Comparison of ENCODE assay signal across 15 cellular contexts in genomic region chr5:113038714-113039113, GRCh38.
DNase-seq lines count a peak whose midpoint lies in the region; ATAC-seq, FAIRE-seq and TF ChIP-seq lines count a peak whose summit lies in the region.
"Had no signal": no experiment of that assay in that cellular context is flagged by ENCODE, and none has a peak within 500 bp of the region (broad histone marks: within the 10 kb centered on the region; RNA-seq: fewer than 3 reads in every experiment).

No MANE protein-coding gene starts in this region.

- no peak for ATAC-seq in stimulated activated memory B cell treated with anti-CD40 and anti-IgM and Interleukin-4, amounts not matched to agents 10 μg/mL and 1 μg/mL and 100 μg/mL, for 72 hours
- no peak for ATAC-seq in HG03457 (IDR thresholded peaks at IDR 0.05; ENCODE audit: unreplicated experiment)
- ATAC-seq: right cardiac atrium, T-helper 17 cell had no signal

- H4K20me1 ChIP-seq in astrocyte (ENCODE audit: insufficient read depth, low read length): no peaks in the 10 kb centered on the region
- H4K20me1 ChIP-seq: BLaER1 had no signal

- no peak for FAIRE-seq in astrocyte (lab: Jason Lieb, UNC)

- no peaks in the 10 kb centered on the region for H3K9me3 Mint-ChIP-seq in astrocyte (ENCODE audit: unreplicated experiment)
- no peaks in the 10 kb centered on the region for H3K9me3 Mint-ChIP-seq in stimulated activated memory B cell treated with anti-CD40 and anti-IgM and Interleukin-4, amounts not matched to agents 10 μg/mL and 1 μg/mL and 100 μg/mL, for 72 hours
- H3K9me3 Mint-ChIP-seq: activated naive CD8-positive, alpha-beta T cell treated with anti-CD3 and anti-CD28 coated beads, Interleukin-2, amount 10 ng/mL, durations not matched to agents 7 days and 5 days had no signal

- no peaks in the 10 kb centered on the region for H3K36me3 ChIP-seq in astrocyte (ENCODE audit: insufficient read depth, low read length)
- no peaks in the 10 kb centered on the region for H3K36me3 ChIP-seq in colonic mucosa
- H3K36me3 ChIP-seq: BLaER1, thoracic aorta had no signal

- DNase-seq in AG09319 (ENCODE audit: extremely low read depth, low read depth): no peak
- peak; percentile 15 for DNase-seq in LoVo (ENCODE audit: low spot score)
- peak; percentile 68 for DNase-seq in astrocyte (ENCODE audit: low read depth)
- DNase-seq in iPS-NIHi11 (ENCODE audit: low spot score): peak; percentile 29
- no peak for DNase-seq in activated CD4-positive, alpha-beta T cell treated with anti-CD3 and anti-CD28 coated beads for 48 hours
- no peak for DNase-seq in colonic mucosa
- DNase-seq: activated naive CD8-positive, alpha-beta T cell treated with anti-CD3 and anti-CD28 coated beads, Interleukin-2, amount 10 ng/mL, durations not matched to agents 7 days and 5 days; effector CD8-positive, alpha-beta T cell; NK-92 treated with Interleukin-12 subunit alpha and Interleukin-12 subunit beta, amount 100 ng/mL, for 24 hours; T-helper 17 cell had no signal

- H3K4me1 ChIP-seq in astrocyte (ENCODE audit: insufficient read depth, low read length) (peaks cover 27% of the 10 kb centered on the region), colonic mucosa (no peaks in the 10 kb centered on the region)

- peak; percentile 5 for TF ChIP-seq CTCF in AG09319 (IDR thresholded peaks at IDR 0.05; ENCODE audit: low read depth, low read length)
- TF ChIP-seq CTCF in astrocyte (IDR thresholded peaks at IDR 0.05; ENCODE audit: insufficient read depth, low read depth, low read length): no peak
- TF ChIP-seq CTCF in colonic mucosa (IDR thresholded peaks at IDR 0.05): no peak

- H3K27me3 Mint-ChIP-seq in astrocyte (ENCODE audit: low read depth, unreplicated experiment): no peaks in the 10 kb centered on the region
- peaks cover 20% of the 10 kb centered on the region for H3K27me3 Mint-ChIP-seq in stimulated activated memory B cell treated with anti-CD40 and anti-IgM and Interleukin-4, amounts not matched to agents 10 μg/mL and 1 μg/mL and 100 μg/mL, for 72 hours
- H3K27me3 Mint-ChIP-seq: activated naive CD8-positive, alpha-beta T cell treated with anti-CD3 and anti-CD28 coated beads, Interleukin-2, amount 10 ng/mL, durations not matched to agents 7 days and 5 days; T-helper 17 cell had no signal

- no peak overlapping the region for H3K4me3 Mint-ChIP-seq in astrocyte (ENCODE audit: unreplicated experiment)
- H3K4me3 Mint-ChIP-seq in stimulated activated memory B cell treated with anti-CD40 and anti-IgM and Interleukin-4, amounts not matched to agents 10 μg/mL and 1 μg/mL and 100 μg/mL, for 72 hours: no peak overlapping the region
- H3K4me3 Mint-ChIP-seq: activated naive CD8-positive, alpha-beta T cell treated with anti-CD3 and anti-CD28 coated beads, Interleukin-2, amount 10 ng/mL, durations not matched to agents 7 days and 5 days; T-helper 17 cell had no signal

- H3K4me1 Mint-ChIP-seq in astrocyte (ENCODE audit: low read depth, unreplicated experiment): peaks cover 32% of the 10 kb centered on the region
- H3K4me1 Mint-ChIP-seq in stimulated activated memory B cell treated with anti-CD40 and anti-IgM and Interleukin-4, amounts not matched to agents 10 μg/mL and 1 μg/mL and 100 μg/mL, for 72 hours: no peaks in the 10 kb centered on the region

- H3K9me3 ChIP-seq in astrocyte (ENCODE audit: insufficient read depth, low read depth, low read length) (no peaks in the 10 kb centered on the region), colonic mucosa (no peaks in the 10 kb centered on the region)
- H3K9me3 ChIP-seq: BLaER1, thoracic aorta had no signal

- no peak overlapping the region for H3K27ac Mint-ChIP-seq in astrocyte (ENCODE audit: unreplicated experiment)
- H3K27ac Mint-ChIP-seq in stimulated activated memory B cell treated with anti-CD40 and anti-IgM and Interleukin-4, amounts not matched to agents 10 μg/mL and 1 μg/mL and 100 μg/mL, for 72 hours: no peak overlapping the region
- H3K27ac Mint-ChIP-seq: activated naive CD8-positive, alpha-beta T cell treated with anti-CD3 and anti-CD28 coated beads, Interleukin-2, amount 10 ng/mL, durations not matched to agents 7 days and 5 days; T-helper 17 cell had no signal

- no peak overlapping the region for H3K4me2 ChIP-seq in astrocyte (ENCODE audit: low read length)
- H3K4me2 ChIP-seq: BLaER1 had no signal

- H3K27ac ChIP-seq in astrocyte (ENCODE audit: low read depth, low read length) (no peak overlapping the region), colonic mucosa (no peak overlapping the region)
- H3K27ac ChIP-seq: BLaER1, thoracic aorta had no signal

- peaks cover 26% of the 10 kb centered on the region for H3K36me3 Mint-ChIP-seq in astrocyte (ENCODE audit: low read depth, unreplicated experiment)
- no peaks in the 10 kb centered on the region for H3K36me3 Mint-ChIP-seq in stimulated activated memory B cell treated with anti-CD40 and anti-IgM and Interleukin-4, amounts not matched to agents 10 μg/mL and 1 μg/mL and 100 μg/mL, for 72 hours
- H3K36me3 Mint-ChIP-seq: activated naive CD8-positive, alpha-beta T cell treated with anti-CD3 and anti-CD28 coated beads, Interleukin-2, amount 10 ng/mL, durations not matched to agents 7 days and 5 days had no signal

- H3K79me2 ChIP-seq in astrocyte (ENCODE audit: insufficient read depth, low read length): no peaks in the 10 kb centered on the region

- no peak overlapping the region for H2AFZ ChIP-seq in astrocyte (ENCODE audit: low read depth, low read length)

- no peaks in the 10 kb centered on the region for H3K27me3 ChIP-seq in astrocyte (ENCODE audit: insufficient read depth, low read length)
- no peaks in the 10 kb centered on the region for H3K27me3 ChIP-seq in colonic mucosa
- H3K27me3 ChIP-seq: BLaER1 had no signal

- H3K4me3 ChIP-seq in astrocyte (ENCODE audit: insufficient read depth, low read depth, low read length) (no peak overlapping the region), colonic mucosa (no peak overlapping the region)
- H3K4me3 ChIP-seq: BLaER1, thoracic aorta had no signal

- intact Hi-C loops in colonic mucosa (cut with DNase I): no loop called here

- H3K9ac ChIP-seq in astrocyte (ENCODE audit: low read length) (no peak overlapping the region), colonic mucosa (ENCODE audit: low read depth in 2 of 2, low read length in 2 of 2) (no peak overlapping the region)
- H3K9ac ChIP-seq: BLaER1 had no signal

Comparison
In these comparisons a context has a peak if more than half of its experiments do, and no peak if none do; other contexts are left out.
1. DNase-seq: peak in LoVo (single experiment), astrocyte (single experiment) and iPS-NIHi11 (single experiment); none in AG09319 (single experiment), activated CD4-positive, alpha-beta T cell treated with anti-CD3 and anti-CD28 coated beads for 48 hours (single experiment) and colonic mucosa (single experiment).